ENCODE assay signal across 8 cellular contexts in the genomic region with DNA sequence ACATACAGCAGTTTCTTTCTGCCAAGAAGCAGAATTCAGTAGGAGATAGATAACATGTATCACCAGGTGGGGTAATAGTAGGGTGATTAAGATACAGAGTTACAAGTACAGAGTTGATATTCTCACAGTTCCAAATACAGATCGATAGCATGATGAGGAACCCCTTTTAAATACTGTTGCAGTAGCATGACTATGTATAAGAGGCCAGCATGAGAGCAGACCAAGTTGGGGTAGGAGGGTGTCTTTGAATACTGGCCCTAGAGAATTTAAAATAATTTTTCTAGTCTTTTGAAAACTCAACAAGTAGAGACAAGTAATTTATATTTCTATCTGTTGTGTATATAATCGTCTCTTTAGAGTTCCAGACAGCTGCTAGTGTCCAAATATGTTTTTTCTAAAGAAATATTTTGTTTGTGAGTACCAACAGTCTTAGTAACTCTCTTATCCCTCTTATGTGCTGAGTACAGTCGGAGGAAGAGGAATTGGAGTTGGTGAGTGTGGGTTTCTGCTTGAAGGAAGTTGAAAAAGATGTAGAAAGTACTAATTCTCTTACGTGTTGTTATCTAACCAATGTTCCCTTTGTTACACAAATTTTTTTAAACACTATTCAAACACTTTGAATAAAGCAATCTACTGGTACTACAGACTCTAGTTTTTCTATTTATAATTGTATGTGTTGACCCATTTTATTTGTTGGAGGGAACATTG. TPM values are rescaled to one million over a fixed set of nuclear protein-coding genes. Genes with fewer than 3 reads are reported as not detected.
A peak's percentile ranks its signal among the peaks of the same experiment; 100 is the strongest.
DNase-seq lines count a peak whose midpoint lies in the region; ATAC-seq, FAIRE-seq and TF ChIP-seq lines count a peak whose summit lies in the region.

No MANE protein-coding gene starts in this region.

- TF ChIP-seq POLR2A in HepG2 (IDR thresholded peaks at IDR 0.05; ENCODE audit: insufficient read depth in 1 of 2, low read depth in 2 of 2, low read length in 2 of 2): no peak
- no peak for TF ChIP-seq POLR2A in uterus (IDR thresholded peaks at IDR 0.05)

- peak overlapping the region; percentile 2 for H3K4me3 Mint-ChIP-seq in activated naive CD4-positive, alpha-beta T cell treated with anti-CD3 and anti-CD28 coated beads, Interleukin-2, amount 50 U/mL, for 24 hours

- in situ Hi-C loops in HepG2 (cut with HindIII; ENCODE audit: extremely low pct_ligation_motif_present, low pct_unique_long_range_greater_than_20kb): loop anchor here (25.0 kb wide), 1 partner anchor 291 kb away; no protein-coding TSS in a partner anchor

- no peaks in the 10 kb centered on the region for H3K79me2 ChIP-seq in HepG2 (ENCODE audit: insufficient read depth, low read length)

- no peaks in the 10 kb centered on the region for H3K27me3 Mint-ChIP-seq in activated naive CD4-positive, alpha-beta T cell treated with anti-CD3 and anti-CD28 coated beads, Interleukin-2, amount 50 U/mL, for 24 hours

- TF ChIP-seq EP300 in HepG2 (IDR thresholded peaks at IDR 0.05; ENCODE audit: low read depth in 2 of 2, low read length in 2 of 2) (no peak), HepG2 (CRISPR knock-in tag; IDR thresholded peaks at IDR 0.05; ENCODE audit: borderline replicate concordance) (no peak)

- no peak overlapping the region for H3K4me2 ChIP-seq in HepG2 (ENCODE audit: low read depth, low read length)

- H3K27ac ChIP-seq in ascending aorta: peak overlapping the region; percentile 80 to 83
- peak overlapping the region; percentile 20 for H3K27ac ChIP-seq in HepG2 (ENCODE audit: extremely low read length, insufficient read depth, low read length)
- peak overlapping the region; percentile 91 to 98 for H3K27ac ChIP-seq in uterus

- DNase-seq in activated naive CD4-positive, alpha-beta T cell treated with anti-CD3 and anti-CD28 coated beads, Interleukin-2, amount 50 U/mL, for 16 hours: no peak
- DNase-seq in ascending aorta (ENCODE audit: low spot score in 2 of 2): no peak
- DNase-seq in HepG2 (ENCODE audit: low spot score): no peak
- DNase-seq in uterus: no peak
- DNase-seq in HK-2 (ENCODE audit: unreplicated experiment): no peak
- DNase-seq in activated gamma-delta T cell (lab: John Stamatoyannopoulos, UW): no peak
- no peak for DNase-seq in mucosa of gallbladder (ENCODE audit: low spot score)

- H3K4me1 ChIP-seq in ascending aorta: peaks cover 0 to 13% of the 10 kb centered on the region in 2 donors
- H3K4me1 ChIP-seq in HepG2 (ENCODE audit: insufficient read depth, low read length): peaks cover 15% of the 10 kb centered on the region
- H3K4me1 ChIP-seq in uterus: peaks cover 0 to 8% of the 10 kb centered on the region in 2 donors

- H3K27me3 ChIP-seq in ascending aorta: no peaks in the 10 kb centered on the region
- no peaks in the 10 kb centered on the region for H3K27me3 ChIP-seq in HepG2 (ENCODE audit: control insufficient read depth in 1 of 2, insufficient read depth in 2 of 2, low read length in 2 of 2)
- no peaks in the 10 kb centered on the region for H3K27me3 ChIP-seq in uterus

- H3K36me3 Mint-ChIP-seq in activated naive CD4-positive, alpha-beta T cell treated with anti-CD3 and anti-CD28 coated beads, Interleukin-2, amount 50 U/mL, for 24 hours: no peaks in the 10 kb centered on the region

- H3K9me3 ChIP-seq in ascending aorta (no peaks in the 10 kb centered on the region), HepG2 (ENCODE audit: low read length) (no peaks in the 10 kb centered on the region), uterus (no peaks in the 10 kb centered on the region)

- POLR2A ChIA-PET in HepG2 (lab: Yijun Ruan, JAX): interaction anchor here (1.5 to 1.9 kb wide), 2 partner anchors 137 to 282 kb away, joined by 8 to 13 read pairs; a partner anchor contains a TSS

- TF ChIP-seq RAD21 in HepG2 (CRISPR knock-in tag; IDR thresholded peaks at IDR 0.05): no peak

- 88% methylated on average over 4 of the region's 4 CpGs for WGBS in HepG2 (ENCODE audit: low lambda C conversion rate)

- no peak overlapping the region for H3K9ac ChIP-seq in HepG2 (ENCODE audit: insufficient read depth, low read depth, low read length)

- no peak overlapping the region for H2AFZ ChIP-seq in HepG2 (ENCODE audit: low read length)

- H4K20me1 ChIP-seq in HepG2 (ENCODE audit: insufficient read depth, low read length): no peaks in the 10 kb centered on the region

- ATAC-seq in HepG2: no peak

- CTCF ChIA-PET in HepG2 (lab: Yijun Ruan, JAX; ENCODE audit: low intra/inter-chr PET ratio, low total read pairs): interaction anchor here (2.2 kb wide), 2 partner anchors 52 to 430 kb away, joined by 14 to 16 read pairs; no protein-coding TSS in a partner anchor

- H3K4me3 ChIP-seq in ascending aorta: no peak overlapping the region
- no peak overlapping the region for H3K4me3 ChIP-seq in HepG2 (replicated peaks in 1 of 3; ENCODE audit: insufficient read depth in 1 of 3, low read depth in 2 of 3, low read length in 3 of 3)
- no peak overlapping the region for H3K4me3 ChIP-seq in uterus

- peak overlapping the region; percentile 73 for H3K27ac Mint-ChIP-seq in activated naive CD4-positive, alpha-beta T cell treated with anti-CD3 and anti-CD28 coated beads, Interleukin-2, amount 50 U/mL, for 24 hours

- TF ChIP-seq CTCF in ascending aorta (IDR thresholded peaks at IDR 0.05): no peak
- no peak for TF ChIP-seq CTCF in HepG2 (CRISPR knock-in tag; IDR thresholded peaks at IDR 0.05)
- TF ChIP-seq CTCF in uterus (IDR thresholded peaks at IDR 0.05): no peak

- H3K9me3 Mint-ChIP-seq in activated naive CD4-positive, alpha-beta T cell treated with anti-CD3 and anti-CD28 coated beads, Interleukin-2, amount 50 U/mL, for 24 hours: no peaks in the 10 kb centered on the region

- intact Hi-C loops in ascending aorta (cut with DNase I) (loop anchor here (1.0 to 10.0 kb wide), 3 partner anchors 138 to 298 kb away; a partner anchor contains a TSS), HepG2 (cut with micrococcal nuclease; ENCODE audit: unreplicated experiment) (loop anchor here (1.0 to 5.0 kb wide), 3 partner anchors 136 to 311 kb away; no protein-coding TSS in a partner anchor), uterus (cut with DNase I; ENCODE audit: low total_unique reads) (loop anchor here (10.0 kb wide), 1 partner anchor 138 kb away; a partner anchor contains a TSS)

- H3K36me3 ChIP-seq in ascending aorta (no peaks in the 10 kb centered on the region), HepG2 (replicated peaks in 1 of 2; ENCODE audit: control insufficient read depth in 1 of 2, insufficient read depth in 2 of 2, low read length in 2 of 2) (0 out of 5 replicates have a peak, but pooled peaks cover 0 to 3% of the 10 kb centered on the region in 2 experiments), uterus (no peaks in the 10 kb centered on the region)

- FAIRE-seq in HepG2 (lab: Jason Lieb, UNC): no peak

- BruUV-seq in HepG2 (replicated peaks; lab: Mats Ljungman, UMichigan): no TSS peak

- H3K4me1 Mint-ChIP-seq in activated naive CD4-positive, alpha-beta T cell treated with anti-CD3 and anti-CD28 coated beads, Interleukin-2, amount 50 U/mL, for 24 hours: peaks cover 46% of the 10 kb centered on the region

TF ChIP-seq in HepG2, 621 proteins besides CTCF, POLR2A, EP300 and RAD21 (continues in another document):
- TF ChIP-seq FOXK1 (CRISPR knock-in tag; IDR thresholded peaks at IDR 0.05; ENCODE audit: borderline replicate concordance, low read depth): no peak
- TF ChIP-seq, protein P1, sequence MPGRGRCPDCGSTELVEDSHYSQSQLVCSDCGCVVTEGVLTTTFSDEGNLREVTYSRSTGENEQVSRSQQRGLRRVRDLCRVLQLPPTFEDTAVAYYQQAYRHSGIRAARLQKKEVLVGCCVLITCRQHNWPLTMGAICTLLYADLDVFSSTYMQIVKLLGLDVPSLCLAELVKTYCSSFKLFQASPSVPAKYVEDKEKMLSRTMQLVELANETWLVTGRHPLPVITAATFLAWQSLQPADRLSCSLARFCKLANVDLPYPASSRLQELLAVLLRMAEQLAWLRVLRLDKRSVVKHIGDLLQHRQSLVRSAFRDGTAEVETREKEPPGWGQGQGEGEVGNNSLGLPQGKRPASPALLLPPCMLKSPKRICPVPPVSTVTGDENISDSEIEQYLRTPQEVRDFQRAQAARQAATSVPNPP (CRISPR knock-in tag; IDR thresholded peaks at IDR 0.05): no peak
- no peak for TF ChIP-seq NFE2L2 (IDR thresholded peaks at IDR 0.05; ENCODE audit: low read length)
- TF ChIP-seq NFKBIZ (CRISPR knock-in tag; IDR thresholded peaks at IDR 0.05): no peak
- TF ChIP-seq SALL2 (CRISPR knock-in tag; IDR thresholded peaks at IDR 0.05): no peak

RNA-seq across cellular contexts. Expression of a gene that starts 30.2 kb away (rescaled TPM):
- not detected for total RNA-seq in ascending aorta
- total RNA-seq in HepG2 (2016; rRNA removed; fragmentation: Illumina TruSeq; extraction: Trizol): 5.6 and 8.5 TPM in 2 replicates
- total RNA-seq in HepG2 (2016; cell fraction: cytosol; rRNA removed; fragmentation: Illumina TruSeq; extraction: Trizol; ENCODE audit: low read depth): 1.4 TPM in 2 replicates
- 4.3 and 8.0 TPM in 2 replicates for total RNA-seq in HepG2 (2016; cell fraction: insoluble cytoplasmic fraction; rRNA removed; fragmentation: Illumina TruSeq; extraction: Trizol)
- total RNA-seq in HepG2 (2016; cell fraction: membrane; rRNA removed; fragmentation: Illumina TruSeq; extraction: Trizol): 4.1 and 4.7 TPM in 2 replicates
- 10.5 and 12.4 TPM in 2 replicates for total RNA-seq in HepG2 (2016; cell fraction: nucleus; rRNA removed; fragmentation: Illumina TruSeq; extraction: Trizol)
- 7.4 and 7.9 TPM in 2 replicates for polyA plus RNA-seq in HepG2 (2011; rRNA removed)
- 5.0 and 5.5 TPM in 2 replicates for polyA plus RNA-seq in HepG2 (2011; cell fraction: cytosol; rRNA removed)
- polyA plus RNA-seq in HepG2 (2011; cell fraction: nucleus; rRNA removed): 35.1 and 36.9 TPM in 2 replicates
- polyA plus RNA-seq in HepG2 (2012): 5.9 and 7.0 TPM in 2 replicates
- polyA plus RNA-seq in HepG2 (2016; cell fraction: cytosol; fragmentation: Illumina TruSeq; extraction: Trizol; ENCODE audit: low read depth): 1.8 and 2.4 TPM in 2 replicates
- polyA plus RNA-seq in HepG2 (2016; cell fraction: insoluble cytoplasmic fraction; fragmentation: Illumina TruSeq; extraction: Trizol; ENCODE audit: low read depth): 4.1 and 5.3 TPM in 2 replicates
- 2.8 and 3.1 TPM in 2 replicates for polyA plus RNA-seq in HepG2 (2016; cell fraction: membrane; fragmentation: Illumina TruSeq; extraction: Trizol; ENCODE audit: low read depth)
- polyA plus RNA-seq in HepG2 (2016; cell fraction: nucleus; fragmentation: Illumina TruSeq; extraction: Trizol; ENCODE audit: insufficient read depth, low read depth): 16.2 and 18.0 TPM in 2 replicates
- polyA minus RNA-seq in HepG2 (2011; rRNA and poly(A)+ RNA removed; ENCODE audit: low replicate concordance): 7.4 and 8.7 TPM in 2 replicates
- 1.3 and 1.4 TPM in 2 replicates for polyA minus RNA-seq in HepG2 (2011; cell fraction: cytosol; rRNA and poly(A)+ RNA removed)
- polyA minus RNA-seq in HepG2 (2011; cell fraction: nucleus; rRNA and poly(A)+ RNA removed): 16.1 and 17.4 TPM in 2 replicates
- total RNA-seq in uterus: 10 to 100 TPM in 2 of 4 donors, 1 to 10 TPM in 2; 6.5 to 26.8 (median 13.3) TPM
- 11.6 TPM for total RNA-seq in mucosa of gallbladder

Comparison
In these comparisons a context has a peak if more than half of its experiments do, and no peak if none do; other contexts are left out.
1. H3K27ac ChIP-seq: peak in every context shown above with its lines; median percentile 94 in uterus; 82 in ascending aorta; 20 in HepG2.